ENCODE assay signal across 9 cellular contexts in the genomic region with DNA sequence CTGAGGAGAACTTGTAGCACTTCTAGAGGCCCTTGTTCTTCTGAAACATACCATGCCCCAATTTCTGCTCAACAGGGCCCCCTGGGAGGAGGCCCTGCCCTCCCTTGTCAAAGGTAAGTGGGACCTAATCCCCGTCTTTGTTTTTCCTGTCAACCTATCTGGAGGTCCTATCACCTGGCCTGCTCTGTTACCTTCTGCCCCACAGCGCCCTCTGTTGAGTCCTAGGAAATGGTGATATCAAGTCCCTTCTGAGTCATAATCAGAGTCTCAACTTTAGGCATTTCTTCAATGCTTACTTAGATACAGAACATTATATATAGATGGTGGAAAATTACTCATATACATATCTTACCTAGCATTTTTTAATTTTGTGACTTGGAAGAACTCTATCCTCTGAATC. TPM values are rescaled to one million over a fixed set of nuclear protein-coding genes. Genes with fewer than 3 reads are reported as not detected.
DNase-seq lines count a peak whose midpoint lies in the region; ATAC-seq, FAIRE-seq and TF ChIP-seq lines count a peak whose summit lies in the region.
"Had no signal": no experiment of that assay in that cellular context is flagged by ENCODE, and none has a peak within 500 bp of the region (broad histone marks: within the 10 kb centered on the region; RNA-seq: fewer than 3 reads in every experiment).

No MANE protein-coding gene starts in this region.

- no peak for TF ChIP-seq POLR2A in lower leg skin (IDR thresholded peaks at IDR 0.05)

- peaks cover 5 to 23% (median 12%) of the 10 kb centered on the region in 5 donors for H3K27me3 Mint-ChIP-seq in naive thymus-derived CD8-positive, alpha-beta T cell

- no peaks in the 10 kb centered on the region for H3K9me3 ChIP-seq in NT2/D1 (ENCODE audit: insufficient read depth, low read length)

- H3K36me3 Mint-ChIP-seq in naive thymus-derived CD8-positive, alpha-beta T cell: no peaks in the 10 kb centered on the region

- DNase-seq in NCI-H748 (lab: John Stamatoyannopoulos, UW; ENCODE audit: unreplicated experiment) (peak; percentile 18), NCI-H748 treated with DMSO at 0.1 percent for 48 hours (lab: John Stamatoyannopoulos, UW) (no peak), GM20000 (ENCODE audit: low spot score) (peak; percentile 46), NT2/D1 (ENCODE audit: low read depth, low spot score) (peak; percentile 52), lower leg skin (ENCODE audit: low spot score in 2 of 2) (no peak), urothelium cell line (ENCODE audit: low spot score) (no peak)
- DNase-seq in stimulated activated naive CD4-positive, alpha-beta T cell (lab: John Stamatoyannopoulos, UW): no peak
- DNase-seq in naive thymus-derived CD8-positive, alpha-beta T cell: no peak

- POLR2A ChIA-PET in naive thymus-derived CD8-positive, alpha-beta T cell (lab: Charles Lee): no interaction called here

- no peaks in the 10 kb centered on the region for H3K27me3 ChIP-seq in NT2/D1 (ENCODE audit: insufficient read depth, insufficient read length)

- no peak for FAIRE-seq in urothelium cell line (lab: Jason Lieb, UNC)

- peak; percentile 60 for TF ChIP-seq CTCF in GM20000 (IDR thresholded peaks at IDR 0.05; ENCODE audit: extremely low read depth, missing control alignments)
- TF ChIP-seq CTCF in lower leg skin (IDR thresholded peaks at IDR 0.05): no peak

- H3K36me3 ChIP-seq in NT2/D1 (ENCODE audit: insufficient read depth, insufficient read length, low read length): no peaks in the 10 kb centered on the region

- H3K4me3 ChIP-seq in NT2/D1 (ENCODE audit: insufficient read length, low read depth) (no peak overlapping the region), lower leg skin (ENCODE audit: low read depth, poor library complexity, severe bottlenecking) (peak overlapping the region; percentile 3)

- ATAC-seq in naive thymus-derived CD8-positive, alpha-beta T cell: no peak

- H3K9me3 Mint-ChIP-seq in naive thymus-derived CD8-positive, alpha-beta T cell: no peaks in the 10 kb centered on the region

- intact Hi-C loops in lower leg skin (cut with DNase I; ENCODE audit: low total_unique reads): no loop called here

- no peak overlapping the region for H3K27ac Mint-ChIP-seq in naive thymus-derived CD8-positive, alpha-beta T cell

- WGBS in lower leg skin, 2 donors: 32 to 34% methylated on average over 2 of the region's 2 CpGs

- no peak overlapping the region for H3K4me3 Mint-ChIP-seq in naive thymus-derived CD8-positive, alpha-beta T cell

- H3K4me1 ChIP-seq in NT2/D1 (ENCODE audit: insufficient read depth, insufficient read length): no peaks in the 10 kb centered on the region

- no peak overlapping the region for H3K9ac ChIP-seq in NT2/D1 (ENCODE audit: insufficient read length, low read depth)

- H3K4me1 Mint-ChIP-seq in naive thymus-derived CD8-positive, alpha-beta T cell: peaks cover 0 to 8% (median 2%) of the 10 kb centered on the region in 4 donors

RNA-seq across cellular contexts. Expression of gene FCRL4, which starts 28.2 kb away (rescaled TPM):
- not detected for total RNA-seq in lower leg skin
- not detected for total RNA-seq in naive thymus-derived CD8-positive, alpha-beta T cell
- not detected for polyA plus RNA-seq in naive thymus-derived CD8-positive, alpha-beta T cell
- polyA plus RNA-seq: AG04450 had no signal

Comparison
In these comparisons a context has a peak if more than half of its experiments do, and no peak if none do; other contexts are left out.
1. DNase-seq: peak in NCI-H748 (single experiment), GM20000 (single experiment) and NT2/D1 (single experiment); none in NCI-H748 treated with DMSO at 0.1 percent for 48 hours (single experiment), lower leg skin (0 of 2), stimulated activated naive CD4-positive, alpha-beta T cell (0 of 6), urothelium cell line (single experiment) and naive thymus-derived CD8-positive, alpha-beta T cell (0 of 10).